8 cellular contexts compared by ENCODE assay signal in the genomic region with DNA sequence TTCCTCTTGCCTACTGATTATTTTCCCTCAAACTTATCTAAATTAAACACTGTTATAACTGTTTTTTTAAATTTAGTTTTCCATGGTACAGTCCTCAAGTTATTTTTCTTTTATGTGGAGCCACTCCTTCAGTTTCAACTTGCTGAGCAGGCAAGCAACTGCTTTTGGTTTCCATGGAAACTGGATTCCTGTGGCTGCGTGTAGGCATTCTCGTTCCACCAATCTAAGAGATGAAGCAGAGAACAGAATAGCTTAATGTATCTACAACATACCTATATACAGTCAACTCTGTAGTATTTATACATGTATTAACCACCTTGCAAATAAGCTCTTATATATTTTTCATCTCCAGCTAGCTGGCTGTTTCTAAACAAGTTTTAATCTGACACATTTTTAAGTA. TPM values are rescaled to one million over a fixed set of nuclear protein-coding genes. Genes with fewer than 3 reads are reported as not detected.
DNase-seq lines count a peak whose midpoint lies in the region; ATAC-seq and TF ChIP-seq lines count a peak whose summit lies in the region.

No MANE protein-coding gene starts in this region.

- RAD21 ChIA-PET in HCT116 (lab: Charles Lee; ENCODE audit: low non-redundant PET in 1 of 2, low total read pairs in 2 of 2, uncharacterized antibody in 2 of 2, unreplicated experiment in 2 of 2), result no interaction called here

- H3K27ac ChIP-seq in HCT116 (ENCODE audit: low read depth, low read length) (no peak overlapping the region), aorta (ENCODE audit: low read depth in 1 of 2, low read length in 2 of 2) (no peak overlapping the region)

- H3K9me3 ChIP-seq in HCT116 (ENCODE audit: control insufficient read depth in 1 of 2, insufficient read depth in 1 of 2, low read depth in 1 of 2, low read length in 2 of 2) (no peaks in the 10 kb centered on the region), aorta (ENCODE audit: control insufficient read depth, low read length) (no peaks in the 10 kb centered on the region)

- TF ChIP-seq POLR2A in HCT116 (IDR thresholded peaks at IDR 0.05; ENCODE audit: borderline replicate concordance, extremely low read depth, insufficient read depth, insufficient read length), result no peak

- TF ChIP-seq CTCF in HCT116 (IDR thresholded peaks at IDR 0.05 in 2 of 3, conservative IDR thresholded peaks at IDR 0.05 in 1 of 3; ENCODE audit: borderline replicate concordance in 1 of 3, insufficient read depth in 1 of 3, low read depth in 2 of 3, low read length in 2 of 3), result no peak
- TF ChIP-seq CTCF in omental fat pad (IDR thresholded peaks at IDR 0.05), result no peak

- peaks cover 8% of the 10 kb centered on the region for H3K4me1 Mint-ChIP-seq in activated T-helper 2 cell treated with anti-CD3 and anti-CD28 coated beads, Interferon-gamma antibody, Interleukin-2, Interleukin-4, amounts not matched to agents 10 μg/mL and 5 μg/mL and 100 μg/mL, durations not matched to agents 14 hours and 24 hours and 36 hours (ENCODE audit: low read depth)

- H3K4me3 Mint-ChIP-seq in activated T-helper 2 cell treated with anti-CD3 and anti-CD28 coated beads, Interferon-gamma antibody, Interleukin-2, Interleukin-4, amounts not matched to agents 10 μg/mL and 5 μg/mL and 100 μg/mL, durations not matched to agents 14 hours and 24 hours and 36 hours (ENCODE audit: low read depth), result no peak overlapping the region

- H2AFZ ChIP-seq in HCT116 (ENCODE audit: low read depth, low read length, poor library complexity, severe bottlenecking), result no peak overlapping the region

- no peak overlapping the region for H3K4me3 ChIP-seq in HCT116 (replicated peaks in 1 of 2; ENCODE audit: low read depth in 1 of 2, low read length in 2 of 2)
- no peak overlapping the region for H3K4me3 ChIP-seq in aorta (ENCODE audit: low read length in 2 of 2)

- no peak overlapping the region for H3K9ac ChIP-seq in HCT116 (ENCODE audit: low read length)

- CTCF ChIA-PET in HCT116 (lab: Charles Lee), result no interaction called here

- H3K36me3 Mint-ChIP-seq in activated T-helper 2 cell treated with anti-CD3 and anti-CD28 coated beads, Interferon-gamma antibody, Interleukin-2, Interleukin-4, amounts not matched to agents 10 μg/mL and 5 μg/mL and 100 μg/mL, durations not matched to agents 14 hours and 24 hours and 36 hours (ENCODE audit: low read depth), result peaks cover 39% of the 10 kb centered on the region

- BruUV-seq in HCT116 (replicated peaks; lab: Mats Ljungman, UMichigan), result no TSS peak

- POLR2A ChIA-PET in HCT116 (lab: Charles Lee), result no interaction called here

- in situ Hi-C loops in ACHN (cut with HindIII; ENCODE audit: low pct_ligation_motif_present, low pct_unique_long_range_greater_than_20kb, low sequenced_read_pairs), result no loop called here

- ATAC-seq in HCT116 (peak; percentile 87), omental fat pad (ENCODE audit: low FRiP score) (no peak), GM18868 (IDR thresholded peaks at IDR 0.05; ENCODE audit: unreplicated experiment) (no peak), GM21576 (IDR thresholded peaks at IDR 0.05; ENCODE audit: unreplicated experiment) (no peak), aorta (ENCODE audit: low FRiP score) (no peak)

- H4K20me1 ChIP-seq in HCT116 (ENCODE audit: insufficient read depth), result no peaks in the 10 kb centered on the region

- 0 to 2% methylated on average over 2 of the region's 2 CpGs for WGBS in aorta, 2 donors

- H3K4me2 ChIP-seq in HCT116 (ENCODE audit: low read length), result peak overlapping the region; percentile 32

- no peak for TF ChIP-seq RAD21 in HCT116 (IDR thresholded peaks at IDR 0.05; ENCODE audit: low read depth)

- H3K9me3 Mint-ChIP-seq in activated T-helper 2 cell treated with anti-CD3 and anti-CD28 coated beads, Interferon-gamma antibody, Interleukin-2, Interleukin-4, amounts not matched to agents 10 μg/mL and 5 μg/mL and 100 μg/mL, durations not matched to agents 14 hours and 24 hours and 36 hours, result no peaks in the 10 kb centered on the region

- H3K27me3 ChIP-seq in HCT116 (ENCODE audit: insufficient read depth, low read length) (no peaks in the 10 kb centered on the region), aorta (ENCODE audit: control insufficient read depth in 1 of 2, insufficient read depth in 2 of 2, low read length in 1 of 2) (no peaks in the 10 kb centered on the region)

- H3K4me1 ChIP-seq in HCT116 (ENCODE audit: control insufficient read depth in 1 of 2, insufficient read depth in 2 of 2, low read length in 2 of 2), result peaks cover 28 to 30% of the 10 kb centered on the region in 2 experiments
- H3K4me1 ChIP-seq in aorta (ENCODE audit: control insufficient read depth in 1 of 2, insufficient read depth in 2 of 2, low read length in 2 of 2), result peaks cover 0 to 1% of the 10 kb centered on the region in 2 donors

- no peaks in the 10 kb centered on the region for H3K36me3 ChIP-seq in HCT116 (ENCODE audit: control insufficient read depth in 1 of 2, insufficient read depth in 2 of 2, low read length in 2 of 2)
- no peaks in the 10 kb centered on the region for H3K36me3 ChIP-seq in aorta (ENCODE audit: control insufficient read depth in 1 of 2, insufficient read depth in 2 of 2, low read length in 1 of 2)

- H3K79me2 ChIP-seq in HCT116 (ENCODE audit: insufficient read depth, low read length), result no peaks in the 10 kb centered on the region

- no peaks in the 10 kb centered on the region for H3K27me3 Mint-ChIP-seq in activated T-helper 2 cell treated with anti-CD3 and anti-CD28 coated beads, Interferon-gamma antibody, Interleukin-2, Interleukin-4, amounts not matched to agents 10 μg/mL and 5 μg/mL and 100 μg/mL, durations not matched to agents 14 hours and 24 hours and 36 hours (ENCODE audit: low read depth)

- intact Hi-C loops in HCT116 (cut with micrococcal nuclease), result no loop called here
- intact Hi-C loops in activated T-helper 2 cell treated with anti-CD3 and anti-CD28 coated beads, Interferon-gamma antibody, Interleukin-2, Interleukin-4, amounts not matched to agents 10 μg/mL and 5 μg/mL and 100 μg/mL, durations not matched to agents 14 hours and 24 hours and 36 hours (cut with micrococcal nuclease), result no loop called here
- intact Hi-C loops in aorta (cut with DNase I), result loop anchor here in 1 of 2 donors (5.0 kb wide), 1 partner anchor 61 kb away; no protein-coding TSS in a partner anchor

- DNase-seq in ACHN (peak; percentile 92), HCT116 (ENCODE audit: low read depth, low spot score) (peak; percentile 52), kidney tubule cell (ENCODE audit: low spot score) (peak; percentile 91), omental fat pad (ENCODE audit: low spot score) (no peak), aorta (no peak)
- no peak for DNase-seq in activated T-helper 2 cell treated with anti-CD3 and anti-CD28 coated beads, Interferon-gamma antibody, Interleukin-2, Interleukin-4, amounts not matched to agents 10 μg/mL and 5 μg/mL and 100 μg/mL, durations not matched to agents 14 hours and 24 hours and 36 hours (ENCODE audit: low spot score)

- no peaks in the 10 kb centered on the region for H3K9me2 ChIP-seq in HCT116 (ENCODE audit: insufficient read depth)

- peak overlapping the region; percentile 33 for H3K27ac Mint-ChIP-seq in activated T-helper 2 cell treated with anti-CD3 and anti-CD28 coated beads, Interferon-gamma antibody, Interleukin-2, Interleukin-4, amounts not matched to agents 10 μg/mL and 5 μg/mL and 100 μg/mL, durations not matched to agents 14 hours and 24 hours and 36 hours

TF ChIP-seq in HCT116, 20 proteins besides CTCF, POLR2A, EP300 and RAD21 (continues in another document):
- TF ChIP-seq EGR1 (IDR thresholded peaks at IDR 0.05; ENCODE audit: low read depth), result no peak
- no peak for TF ChIP-seq CEBPB (IDR thresholded peaks at IDR 0.05; ENCODE audit: low read depth)
- TF ChIP-seq, protein P1, sequence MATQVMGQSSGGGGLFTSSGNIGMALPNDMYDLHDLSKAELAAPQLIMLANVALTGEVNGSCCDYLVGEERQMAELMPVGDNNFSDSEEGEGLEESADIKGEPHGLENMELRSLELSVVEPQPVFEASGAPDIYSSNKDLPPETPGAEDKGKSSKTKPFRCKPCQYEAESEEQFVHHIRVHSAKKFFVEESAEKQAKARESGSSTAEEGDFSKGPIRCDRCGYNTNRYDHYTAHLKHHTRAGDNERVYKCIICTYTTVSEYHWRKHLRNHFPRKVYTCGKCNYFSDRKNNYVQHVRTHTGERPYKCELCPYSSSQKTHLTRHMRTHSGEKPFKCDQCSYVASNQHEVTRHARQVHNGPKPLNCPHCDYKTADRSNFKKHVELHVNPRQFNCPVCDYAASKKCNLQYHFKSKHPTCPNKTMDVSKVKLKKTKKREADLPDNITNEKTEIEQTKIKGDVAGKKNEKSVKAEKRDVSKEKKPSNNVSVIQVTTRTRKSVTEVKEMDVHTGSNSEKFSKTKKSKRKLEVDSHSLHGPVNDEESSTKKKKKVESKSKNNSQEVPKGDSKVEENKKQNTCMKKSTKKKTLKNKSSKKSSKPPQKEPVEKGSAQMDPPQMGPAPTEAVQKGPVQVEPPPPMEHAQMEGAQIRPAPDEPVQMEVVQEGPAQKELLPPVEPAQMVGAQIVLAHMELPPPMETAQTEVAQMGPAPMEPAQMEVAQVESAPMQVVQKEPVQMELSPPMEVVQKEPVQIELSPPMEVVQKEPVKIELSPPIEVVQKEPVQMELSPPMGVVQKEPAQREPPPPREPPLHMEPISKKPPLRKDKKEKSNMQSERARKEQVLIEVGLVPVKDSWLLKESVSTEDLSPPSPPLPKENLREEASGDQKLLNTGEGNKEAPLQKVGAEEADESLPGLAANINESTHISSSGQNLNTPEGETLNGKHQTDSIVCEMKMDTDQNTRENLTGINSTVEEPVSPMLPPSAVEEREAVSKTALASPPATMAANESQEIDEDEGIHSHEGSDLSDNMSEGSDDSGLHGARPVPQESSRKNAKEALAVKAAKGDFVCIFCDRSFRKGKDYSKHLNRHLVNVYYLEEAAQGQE (IDR thresholded peaks at IDR 0.05; ENCODE audit: low read depth), result no peak
- no peak for TF ChIP-seq FOSL1 (IDR thresholded peaks at IDR 0.05; ENCODE audit: low read depth)
- no peak for TF ChIP-seq ELF1 (IDR thresholded peaks at IDR 0.05; ENCODE audit: borderline replicate concordance, low read depth)
- TF ChIP-seq EZH2phosphoT487 (IDR thresholded peaks at IDR 0.05; ENCODE audit: borderline replicate concordance), result no peak

RNA-seq across cellular contexts. Expression of a gene that starts 25.8 kb away (rescaled TPM):
- total RNA-seq in HCT116 (2021; ENCODE audit: unreplicated experiment) (1,298 TPM), omental fat pad (1,000 to 10,000 TPM in 3 of 4 donors, 100 to 1,000 TPM in 1; 907 to 1,545 (median 1,123) TPM), aorta (100 to 1,000 TPM; 699 to 767 TPM)
- 1,797 and 1,965 TPM in 2 replicates for polyA plus RNA-seq in HCT116 (2012)
- total RNA-seq in activated T-helper 2 cell treated with anti-CD3 and anti-CD28 coated beads, Interferon-gamma antibody, Interleukin-2, Interleukin-4, amounts not matched to agents 10 μg/mL and 5 μg/mL and 100 μg/mL, durations not matched to agents 14 hours and 24 hours and 36 hours, result 262 and 267 TPM in 2 replicates
- 1,000 to 10,000 TPM in 1 of 2 donors, 100 to 1,000 TPM in 1; 827 to 1,029 TPM for polyA plus RNA-seq in aorta

RNA-seq across cellular contexts. Expression of a gene that starts 55.4 kb away (rescaled TPM):
- total RNA-seq in HCT116 (2021; ENCODE audit: unreplicated experiment) (62.8 TPM), omental fat pad (10 to 100 TPM; 22.2 to 36.4 (median 26.2) TPM), aorta (10 to 100 TPM; 40.0 to 62.0 TPM)
- polyA plus RNA-seq in HCT116 (2012), result 18.3 and 21.9 TPM in 2 replicates
- total RNA-seq in activated T-helper 2 cell treated with anti-CD3 and anti-CD28 coated beads, Interferon-gamma antibody, Interleukin-2, Interleukin-4, amounts not matched to agents 10 μg/mL and 5 μg/mL and 100 μg/mL, durations not matched to agents 14 hours and 24 hours and 36 hours, result 48.0 and 50.4 TPM in 2 replicates
- 10 to 100 TPM in 1 of 2 donors, 1 to 10 TPM in 1; 7.1 to 12.0 TPM for polyA plus RNA-seq in aorta

Comparison
In these comparisons a context has a peak if more than half of its experiments do, and no peak if none do; other contexts are left out.
1. DNase-seq: peak in ACHN (single experiment), HCT116 (single experiment) and kidney tubule cell (single experiment); none in activated T-helper 2 cell treated with anti-CD3 and anti-CD28 coated beads, Interferon-gamma antibody, Interleukin-2, Interleukin-4, amounts not matched to agents 10 μg/mL and 5 μg/mL and 100 μg/mL, durations not matched to agents 14 hours and 24 hours and 36 hours (single experiment), omental fat pad (single experiment) and aorta (0 of 2).